ENCODE assay signal across 8 cellular contexts in genomic region chr11:108853864-108854263, GRCh38.
A peak's percentile ranks its signal among the peaks of the same experiment; 100 is the strongest.
DNase-seq lines count a peak whose midpoint lies in the region; ATAC-seq and TF ChIP-seq lines count a peak whose summit lies in the region.

No MANE protein-coding gene starts in this region.

- WGBS in esophagus, 2 donors: 13 to 21% methylated on average over 1 of the region's 1 CpG

- peak overlapping the region; percentile 69 to 77 (median 69) for H3K9ac ChIP-seq in skeletal muscle tissue (ENCODE audit: low read depth in 1 of 3, low read length in 3 of 3)

- no peaks in the 10 kb centered on the region for H3K79me2 ChIP-seq in DOHH2 (ENCODE audit: control insufficient read depth, low read length)

- H3F3A ChIP-seq in DOHH2 (ENCODE audit: control insufficient read depth, insufficient read depth): 0 out of 2 replicates have a peak, but pooled peaks cover 2% of the 10 kb centered on the region

- H3K9me3 ChIP-seq in DOHH2 (ENCODE audit: control insufficient read depth, insufficient read depth, low read length) (no peaks in the 10 kb centered on the region), KOPT-K1 (ENCODE audit: insufficient read depth, low read length, poor library complexity, severe bottlenecking) (no peaks in the 10 kb centered on the region), esophagus (ENCODE audit: control insufficient read depth in 2 of 2, insufficient read depth in 1 of 2, low read depth in 1 of 2, low read length in 1 of 2) (no peaks in the 10 kb centered on the region), skeletal muscle tissue (ENCODE audit: control insufficient read depth in 3 of 3, low read length in 3 of 3) (no peaks in the 10 kb centered on the region)

- DNase-seq in NCI-H187 treated with DMSO at 0.1 percent for 48 hours (lab: John Stamatoyannopoulos, UW) (no peak), CD1c-positive myeloid dendritic cell (ENCODE audit: extremely low spot score) (no peak)
- DNase-seq in activated CD4-positive, alpha-beta T cell treated with anti-CD3 and anti-CD28 coated beads for 4 hours: no peak

- H3K27ac ChIP-seq in DOHH2 (ENCODE audit: low read depth, low read length): peak overlapping the region; percentile 36
- peak overlapping the region; percentile 26 for H3K27ac ChIP-seq in KOPT-K1 (ENCODE audit: low read depth, low read length, poor library complexity, severe bottlenecking)
- H3K27ac ChIP-seq in esophagus (ENCODE audit: low read depth in 2 of 2, low read length in 1 of 2): peak overlapping the region; percentile 33 to 47
- H3K27ac ChIP-seq in skeletal muscle tissue (ENCODE audit: low read depth, low read length): peak overlapping the region; percentile 78

- peak; percentile 51 for ATAC-seq in GM21526 (IDR thresholded peaks at IDR 0.05; ENCODE audit: low FRiP score, unreplicated experiment)

- no peaks in the 10 kb centered on the region for H3K9me2 ChIP-seq in DOHH2 (replicated peaks; ENCODE audit: control insufficient read depth, low read length)

- H3K4me2 ChIP-seq in DOHH2 (ENCODE audit: low read length): peak overlapping the region; percentile 76

- H3K4me1 ChIP-seq in DOHH2 (ENCODE audit: control insufficient read depth, low read length) (peaks cover 23% of the 10 kb centered on the region), esophagus (ENCODE audit: control insufficient read depth in 2 of 2, insufficient read depth in 2 of 2, low read length in 1 of 2) (peaks cover 0 to 2% of the 10 kb centered on the region in 2 donors), skeletal muscle tissue (ENCODE audit: control insufficient read depth in 3 of 3, insufficient read depth in 3 of 3, low read length in 3 of 3) (peaks cover 6 to 13% (median 9%) of the 10 kb centered on the region in 3 donors)

- H4K20me1 ChIP-seq in DOHH2 (ENCODE audit: control insufficient read depth, insufficient read depth, low read depth, low read length): no peaks in the 10 kb centered on the region

- H3K27me3 ChIP-seq in DOHH2 (ENCODE audit: control insufficient read depth, low read length) (no peaks in the 10 kb centered on the region), esophagus (ENCODE audit: control insufficient read depth in 1 of 2, insufficient read depth in 2 of 2, low read length in 2 of 2) (no peaks in the 10 kb centered on the region), skeletal muscle tissue (ENCODE audit: control insufficient read depth in 3 of 3, insufficient read depth in 3 of 3, low read length in 3 of 3) (no peaks in the 10 kb centered on the region)

- H3K4me3 ChIP-seq in DOHH2 (ENCODE audit: low read length) (peak overlapping the region; percentile 62), esophagus (ENCODE audit: low read depth in 1 of 2, low read length in 2 of 2) (no peak overlapping the region), skeletal muscle tissue (ENCODE audit: low read length in 3 of 3) (peak overlapping the region; percentile 29 to 67 (median 64))

- TF ChIP-seq CTCF in DOHH2 (IDR thresholded peaks at IDR 0.05; ENCODE audit: low read depth, low read length, poor library complexity, severe bottlenecking): no peak

- peaks cover 13% of the 10 kb centered on the region; the same call in 1 of the 2 replicates for H3K36me3 ChIP-seq in DOHH2 (ENCODE audit: control insufficient read depth, low read length)
- H3K36me3 ChIP-seq in KOPT-K1 (ENCODE audit: insufficient read depth, low read length): no peaks in the 10 kb centered on the region; the same call in 1 of the 2 replicates
- no peaks in the 10 kb centered on the region for H3K36me3 ChIP-seq in esophagus (ENCODE audit: control insufficient read depth in 2 of 2, insufficient read depth in 2 of 2, low read length in 1 of 2)
- H3K36me3 ChIP-seq in skeletal muscle tissue (ENCODE audit: control insufficient read depth in 3 of 3, insufficient read depth in 3 of 3, low read length in 3 of 3): no peaks in the 10 kb centered on the region

Comparison
In these comparisons a context has a peak if more than half of its experiments do, and no peak if none do; other contexts are left out.
1. H3K27ac ChIP-seq: peak in every context shown above with its lines; median percentile 78 in skeletal muscle tissue; 40 in esophagus; 36 in DOHH2; 26 in KOPT-K1.
2. H3K4me3 ChIP-seq: peak in DOHH2 (single experiment) and skeletal muscle tissue (3 of 3); none in esophagus (0 of 2).